ENCODE assay signal across 16 cellular contexts in genomic region chr14:104421401-104421821, GRCh38.
DNase-seq lines count a peak whose midpoint lies in the region; TF ChIP-seq lines count a peak whose summit lies in the region.
"Had no signal": no experiment of that assay in that cellular context is flagged by ENCODE, and none has a peak within 500 bp of the region (broad histone marks: within the 10 kb centered on the region; RNA-seq: fewer than 3 reads in every experiment).

No MANE protein-coding gene starts in this region.

- H3K4me3 ChIP-seq in BLaER1 (no peak overlapping the region), coronary artery (no peak overlapping the region), osteoblast (ENCODE audit: insufficient read depth, low read length) (no peak overlapping the region)
- H3K4me3 ChIP-seq: GM12878 had no signal

- peak; percentile 19 for DNase-seq in activated CD4-positive, CD25-positive, alpha-beta regulatory T cell treated with anti-CD3 and anti-CD28 coated beads, Interleukin-2, amount 50 U/mL, for 72 hours
- DNase-seq in activated CD4-positive, CD25-positive, alpha-beta regulatory T cell (lab: John Stamatoyannopoulos, UW): no peak
- DNase-seq in coronary artery (ENCODE audit: low spot score) (peak; percentile 43), osteoblast (ENCODE audit: insufficient read length, low spot score, missing footprints) (peak; percentile 69), OCI-M1 (lab: John Stamatoyannopoulos, UW) (no peak), RPMI8226 (no peak), SIG-M5 (lab: John Stamatoyannopoulos, UW) (no peak)
- DNase-seq: 8988T; CD8-positive, alpha-beta memory T cell; DND-41; MV-4-11; NCI-H1930; NCI-H446 had no signal

- TF ChIP-seq CTCF in coronary artery (IDR thresholded peaks at IDR 0.05) (no peak), osteoblast (IDR thresholded peaks at IDR 0.05; ENCODE audit: extremely low read depth, low read depth, low read length) (no peak)

- no peak overlapping the region for H3K9ac ChIP-seq in BLaER1

- H3K9me3 ChIP-seq in BLaER1 (no peaks in the 10 kb centered on the region), osteoblast (ENCODE audit: low read depth, low read length) (no peaks in the 10 kb centered on the region)

- no peaks in the 10 kb centered on the region for H3K79me2 ChIP-seq in osteoblast (ENCODE audit: insufficient read depth, low read length)

- no peaks in the 10 kb centered on the region for H3K27me3 ChIP-seq in BLaER1
- H3K27me3 ChIP-seq in osteoblast (ENCODE audit: insufficient read depth, low read length): no peaks in the 10 kb centered on the region

- H3K4me1 ChIP-seq in BLaER1: peaks cover 55% of the 10 kb centered on the region
- no peaks in the 10 kb centered on the region for H3K4me1 ChIP-seq in osteoblast (ENCODE audit: insufficient read depth, low read length)

- H2AFZ ChIP-seq in osteoblast (ENCODE audit: low read length): no peak overlapping the region

- H3K36me3 ChIP-seq in BLaER1 (no peaks in the 10 kb centered on the region), osteoblast (ENCODE audit: insufficient read depth, low read length) (no peaks in the 10 kb centered on the region)

- H3K4me2 ChIP-seq in BLaER1: peak overlapping the region; percentile 71; the same call in 1 of the 2 replicates
- H3K4me2 ChIP-seq in osteoblast (ENCODE audit: insufficient read depth, low read length): no peak overlapping the region

- H3K27ac ChIP-seq in BLaER1: no peak overlapping the region; the same call in 1 of the 2 replicates
- H3K27ac ChIP-seq in coronary artery: no peak overlapping the region
- H3K27ac ChIP-seq in osteoblast (ENCODE audit: low read depth, low read length): no peak overlapping the region
- H3K27ac ChIP-seq: RWPE1 had no signal

- H4K20me1 ChIP-seq in BLaER1 (no peaks in the 10 kb centered on the region), osteoblast (ENCODE audit: insufficient read depth, low read length) (no peaks in the 10 kb centered on the region)

Comparison
In these comparisons a context has a peak if more than half of its experiments do, and no peak if none do; other contexts are left out.
1. DNase-seq: peak in activated CD4-positive, CD25-positive, alpha-beta regulatory T cell treated with anti-CD3 and anti-CD28 coated beads, Interleukin-2, amount 50 U/mL, for 72 hours (single experiment), coronary artery (single experiment) and osteoblast (single experiment); none in activated CD4-positive, CD25-positive, alpha-beta regulatory T cell (0 of 4), OCI-M1 (single experiment), RPMI8226 (single experiment) and SIG-M5 (single experiment).